In genomic region chr19:40798997-40799557, GRCh38 we compare ENCODE assay signal across 8 cellular contexts. TPM values are rescaled to one million over a fixed set of nuclear protein-coding genes. Genes with fewer than 3 reads are reported as not detected.
DNase-seq lines count a peak whose midpoint lies in the region; ATAC-seq and TF ChIP-seq lines count a peak whose summit lies in the region.

Gene EGLN2, plus strand, starts transcription at chr19:40799191. Its CDS starts 1,382 bp downstream, at chr19:40800573.

- peak within 1 kb of the TSS; percentile 86 for H3K4me3 Mint-ChIP-seq in MCF 10A (ENCODE audit: unreplicated experiment)

- no peaks in the 10 kb centered on the region for H3K9me3 ChIP-seq in HUES6 (ENCODE audit: control insufficient read depth, insufficient read depth, low read depth, low read length)

- H3K27me3 Mint-ChIP-seq in MCF 10A (ENCODE audit: insufficient read depth, unreplicated experiment) = no peaks in the 10 kb centered on the region

- no peaks in the 10 kb centered on the region for H3K9me3 Mint-ChIP-seq in MCF 10A (ENCODE audit: unreplicated experiment)

- peaks cover 25% of the 10 kb centered on the region for H3K36me3 Mint-ChIP-seq in MCF 10A (ENCODE audit: insufficient read depth, unreplicated experiment)

- H3K4me1 ChIP-seq in HUES6 (ENCODE audit: control insufficient read depth, insufficient read depth, low read length) = peaks cover 41% of the 10 kb centered on the region

- peaks cover 35% of the 10 kb centered on the region for H3K4me1 Mint-ChIP-seq in MCF 10A (ENCODE audit: insufficient read depth, unreplicated experiment)

- peaks cover 19% of the 10 kb centered on the region for H3K36me3 ChIP-seq in BJ (ENCODE audit: control insufficient read depth, insufficient read depth, low read length)
- H3K36me3 ChIP-seq in HUES6 (ENCODE audit: control insufficient read depth, insufficient read depth, low read length) = peaks cover 35% of the 10 kb centered on the region

- DNase-seq in BJ (ENCODE audit: low read depth) = no peak
- no peak for DNase-seq in MCF 10A (ENCODE audit: unreplicated experiment)
- DNase-seq in left lobe of liver (ENCODE audit: low spot score) = no peak
- DNase-seq in substantia nigra (lab: John Stamatoyannopoulos, UW) = peak in 4 of 49 donors; percentile 62 to 96 (median 80)
- no peak for DNase-seq in effector CD4-positive, alpha-beta T cell

- H3K4me3 ChIP-seq in BJ (ENCODE audit: low read depth, low read length) (peak within 1 kb of the TSS; percentile 92), HUES6 (ENCODE audit: low read depth, low read length) (peak within 1 kb of the TSS; percentile 91)

- intact Hi-C loops in MCF 10A (cut with micrococcal nuclease) = loop anchor here (1.0 kb wide), 1 partner anchor 81 kb away; no protein-coding TSS in a partner anchor

- H3K27me3 ChIP-seq in BJ (ENCODE audit: control insufficient read depth, insufficient read depth, low read length) (no peaks in the 10 kb centered on the region), HUES6 (ENCODE audit: control insufficient read depth, insufficient read depth, low read length) (no peaks in the 10 kb centered on the region)

- peak within 1 kb of the TSS; percentile 93 for H3K27ac Mint-ChIP-seq in MCF 10A (ENCODE audit: low read depth, unreplicated experiment)

- CTCF ChIA-PET in BJ (lab: Yijun Ruan, JAX) (interaction anchor here (0.7 to 1.8 kb wide), 6 partner anchors 8 to 435 kb away, joined by 3 to 11 read pairs (median 4); partner anchors contain the start of gene RAB4B), MCF 10A (lab: Yijun Ruan, JAX) (interaction anchor here (0.6 to 1.5 kb wide), 5 partner anchors 20 to 422 kb away, joined by 3 to 5 read pairs (median 4); partner anchors contain the start of gene RAB4B)

- ATAC-seq in GM19372 (IDR thresholded peaks at IDR 0.05; ENCODE audit: low read depth, unreplicated experiment) (peak; percentile 4), left lobe of liver (peak; percentile 4), HG02938 (IDR thresholded peaks at IDR 0.05; ENCODE audit: unreplicated experiment) (no peak)

- peak within 1 kb of the TSS; percentile 94 for H3K9ac ChIP-seq in HUES6 (ENCODE audit: low read length)

- BruUV-seq in MCF 10A (replicated peaks; lab: Mats Ljungman, UMichigan) = no TSS peak

- POLR2A ChIA-PET in BJ (lab: Charles Lee) = interaction anchor here (0.6 to 0.7 kb wide), 3 partner anchors 9 to 435 kb away, joined by 3 to 6 read pairs (median 3); partner anchors contain the start of gene RAB4B
- POLR2A ChIA-PET in MCF 10A (lab: Yijun Ruan, JAX) = interaction anchor here (0.5 to 3.5 kb wide), 20 partner anchors 9 to 1057 kb away, joined by 3 to 57 read pairs (median 5); partner anchors contain the start of genes ACTMAP, COQ8B, ITPKC and RAB4B

- TF ChIP-seq CTCF in BJ (IDR thresholded peaks at IDR 0.05; ENCODE audit: insufficient read depth, low read depth, low read length) (no peak), MCF 10A (IDR thresholded peaks at IDR 0.05; ENCODE audit: unreplicated experiment) (no peak)

- H3K27ac ChIP-seq in HUES6 (ENCODE audit: low read depth, low read length) (peak within 1 kb of the TSS; percentile 94), substantia nigra (ENCODE audit: low read depth, low read length, poor library complexity, severe bottlenecking) (peak within 1 kb of the TSS; percentile 88)

RNA-seq across cellular contexts. Expression of gene EGLN2, which starts in this region (rescaled TPM):
- 39.3 and 65.5 TPM in 2 replicates for polyA plus RNA-seq in BJ (2011; rRNA removed)
- polyA minus RNA-seq in BJ (2011; rRNA and poly(A)+ RNA removed) = 40.0 and 58.2 TPM in 2 replicates
- total RNA-seq in MCF 10A (2022) = 55.6 and 62.7 TPM in 2 replicates
- total RNA-seq in left lobe of liver = 42.2 TPM
